In the genomic region with DNA sequence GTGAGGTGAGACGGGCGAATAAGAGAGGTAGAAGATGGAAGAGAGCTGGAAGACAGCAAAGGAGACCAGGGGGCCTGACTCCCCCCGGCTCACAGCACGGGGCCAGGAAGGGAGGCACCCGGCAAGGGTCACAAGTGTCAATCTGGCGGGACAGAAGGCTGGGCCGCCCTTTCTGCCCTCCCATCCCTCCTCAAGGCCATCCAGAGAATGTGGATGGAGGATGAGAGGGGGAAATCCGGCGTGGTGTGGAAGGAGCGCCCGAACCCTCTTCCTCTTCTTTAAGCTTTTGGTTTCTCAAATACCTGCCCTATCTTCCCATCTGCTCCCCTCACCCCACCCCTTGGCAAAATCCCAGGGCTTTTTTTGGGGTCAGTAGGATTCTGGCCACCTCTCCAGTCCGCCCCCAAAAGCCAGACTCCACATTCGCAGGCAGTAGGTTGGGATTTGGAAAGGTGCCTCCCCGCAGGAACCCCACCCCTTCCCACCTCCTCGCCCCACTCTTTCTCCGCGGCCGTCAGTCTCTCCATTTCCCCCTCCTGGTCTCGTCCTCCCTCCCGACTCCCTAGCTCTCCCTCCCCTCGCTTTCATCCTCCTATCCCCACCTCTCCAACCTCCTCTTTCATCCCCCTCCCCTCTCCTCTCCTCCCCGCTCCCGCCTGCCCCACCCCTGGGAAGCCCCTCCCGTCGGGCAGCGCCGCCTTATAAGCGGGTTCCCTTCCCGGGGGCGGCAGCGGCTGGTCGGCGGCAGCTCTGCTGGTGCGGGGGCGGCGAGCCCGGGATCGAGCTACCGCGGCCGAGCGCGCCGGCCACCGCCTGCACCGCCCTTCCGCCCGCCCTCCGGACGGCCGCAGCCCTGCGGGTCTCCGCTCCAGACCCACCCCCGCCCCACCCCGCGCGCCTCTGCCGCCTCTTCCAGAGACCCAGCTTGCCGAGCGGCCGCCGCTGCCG, we compare ENCODE assay signal across 8 cellular contexts. TPM values are rescaled to one million over a fixed set of nuclear protein-coding genes. Genes with fewer than 3 reads are reported as not detected.
A peak's percentile ranks its signal among the peaks of the same experiment; 100 is the strongest.
DNase-seq lines count a peak whose midpoint lies in the region; ATAC-seq and TF ChIP-seq lines count a peak whose summit lies in the region.

A gene with protein sequence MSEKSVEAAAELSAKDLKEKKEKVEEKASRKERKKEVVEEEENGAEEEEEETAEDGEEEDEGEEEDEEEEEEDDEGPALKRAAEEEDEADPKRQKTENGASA (plus strand): TSS at position 730 of the 948 bp plus-strand sequence. CDS start 343 bp downstream, outside the sequence.

- H3K36me3 Mint-ChIP-seq in activated CD4-positive, alpha-beta T cell treated with anti-CD3 and anti-CD28 coated beads for 36 hours (ENCODE audit: low read depth): peaks cover 7% of the 10 kb centered on the region

- POLR2A ChIA-PET in activated CD4-positive, alpha-beta T cell treated with anti-CD3 and anti-CD28 coated beads for 36 hours (lab: Charles Lee): interaction anchor here (1.0 to 1.5 kb wide), 3 partner anchors 13 to 23 kb away, joined by 4 to 6 read pairs (median 5); a partner anchor contains a TSS

- H3K27ac ChIP-seq in esophagus muscularis mucosa (replicated peaks in 1 of 4) (peak within 1 kb of the TSS; percentile 95 to 100 (median 96)), muscle layer of colon (ENCODE audit: low read depth, low read length) (peak within 1 kb of the TSS; percentile 90)

- H3K27me3 ChIP-seq in esophagus muscularis mucosa (no peaks in the 10 kb centered on the region), muscle layer of colon (ENCODE audit: control insufficient read depth in 1 of 2, insufficient read depth in 2 of 2, low read length in 2 of 2) (no peaks in the 10 kb centered on the region)

- ATAC-seq in activated CD4-positive, alpha-beta T cell treated with anti-CD3 and anti-CD28 coated beads for 36 hours: peak; percentile 11
- peak; percentile 16 for ATAC-seq in HG02571 (IDR thresholded peaks at IDR 0.05; ENCODE audit: unreplicated experiment)

- H3K27me3 Mint-ChIP-seq in activated CD4-positive, alpha-beta T cell treated with anti-CD3 and anti-CD28 coated beads for 36 hours: peaks cover 33% of the 10 kb centered on the region

- H3K9me3 ChIP-seq in esophagus muscularis mucosa: no peaks in the 10 kb centered on the region
- H3K9me3 ChIP-seq in muscle layer of colon (ENCODE audit: low read length): no peaks in the 10 kb centered on the region

- no peaks in the 10 kb centered on the region for H3K9me3 Mint-ChIP-seq in activated CD4-positive, alpha-beta T cell treated with anti-CD3 and anti-CD28 coated beads for 36 hours (ENCODE audit: low read depth)

- H3K27ac Mint-ChIP-seq in activated CD4-positive, alpha-beta T cell treated with anti-CD3 and anti-CD28 coated beads for 36 hours: peak within 1 kb of the TSS; percentile 49

- peak within 1 kb of the TSS; percentile 94 for H3K4me3 ChIP-seq in WI38 (ENCODE audit: low read depth, low read length)
- H3K4me3 ChIP-seq in esophagus muscularis mucosa: peak within 1 kb of the TSS; percentile 63 to 93 (median 78)
- H3K4me3 ChIP-seq in muscle layer of colon (ENCODE audit: low read depth in 1 of 2, low read length in 2 of 2): peak within 1 kb of the TSS; percentile 79 to 88

- H3K36me3 ChIP-seq in esophagus muscularis mucosa: peaks cover 10 to 17% (median 16%) of the 10 kb centered on the region in 4 donors
- peaks cover 7% of the 10 kb centered on the region for H3K36me3 ChIP-seq in muscle layer of colon (ENCODE audit: insufficient read depth, low read length)

- WGBS in esophagus muscularis mucosa: 4% methylated on average over 37 of the region's 63 CpGs

- peaks cover 37% of the 10 kb centered on the region for H3K4me1 Mint-ChIP-seq in activated CD4-positive, alpha-beta T cell treated with anti-CD3 and anti-CD28 coated beads for 36 hours

- intact Hi-C loops in activated CD4-positive, alpha-beta T cell treated with anti-CD3 and anti-CD28 coated beads for 36 hours (cut with DNase I, micrococcal nuclease): loop anchor here (1.0 to 2.0 kb wide), 4 partner anchors 13 to 42 kb away; a partner anchor contains a TSS
- intact Hi-C loops in esophagus muscularis mucosa (cut with DNase I): loop anchor here (1.0 kb wide), 1 partner anchor 13 kb away; a partner anchor contains a TSS

- CTCF ChIA-PET in activated CD4-positive, alpha-beta T cell treated with anti-CD3 and anti-CD28 coated beads for 36 hours (lab: Charles Lee): interaction anchor here (0.8 to 2.6 kb wide), 20 partner anchors 9 to 125 kb away, joined by 3 to 19 read pairs (median 5); a partner anchor contains a TSS

- peak; percentile 69 for TF ChIP-seq POLR2A in esophagus muscularis mucosa (IDR thresholded peaks at IDR 0.05; ENCODE audit: low read depth)

- TF ChIP-seq EP300 in esophagus muscularis mucosa (IDR thresholded peaks at IDR 0.05): no peak

- TF ChIP-seq CTCF in WI38 (IDR thresholded peaks at IDR 0.05; ENCODE audit: low read depth, low read length): no peak
- no peak for TF ChIP-seq CTCF in esophagus muscularis mucosa (IDR thresholded peaks at IDR 0.05)

- H3K4me1 ChIP-seq in esophagus muscularis mucosa (peaks cover 47 to 71% (median 67%) of the 10 kb centered on the region in 4 donors), muscle layer of colon (ENCODE audit: insufficient read depth, low read length) (peaks cover 57% of the 10 kb centered on the region)

- H3K4me3 Mint-ChIP-seq in activated CD4-positive, alpha-beta T cell treated with anti-CD3 and anti-CD28 coated beads for 36 hours: peak within 1 kb of the TSS; percentile 73

- DNase-seq in activated CD4-positive, alpha-beta T cell treated with anti-CD3 and anti-CD28 coated beads for 36 hours: peak; percentile 67
- DNase-seq in activated CD4-positive, alpha-beta T cell treated with anti-CD3 and anti-CD28 coated beads, Interleukin-2, amount 50 U/mL, for 4 hours: no peak
- DNase-seq in NCI-H2029 (lab: John Stamatoyannopoulos, UW) (peak; percentile 82), esophagus muscularis mucosa (ENCODE audit: extremely low spot score) (peak; percentile 95), ureter (ENCODE audit: low spot score) (peak; percentile 85)

- H3K9ac ChIP-seq in muscle layer of colon (ENCODE audit: low read length): peak within 1 kb of the TSS; percentile 71

RNA-seq across cellular contexts. Expression of the gene that starts here (rescaled TPM):
- 100 to 1,000 TPM in 1 of 2 experiments, 10 to 100 TPM in 1; 62.2 to 105 TPM for total RNA-seq in activated CD4-positive, alpha-beta T cell treated with anti-CD3 and anti-CD28 coated beads for 36 hours
- 100 to 1,000 TPM; 256 to 419 (median 338) TPM for total RNA-seq in esophagus muscularis mucosa
- total RNA-seq in ureter: 288 TPM

Comparison
In these comparisons a context has a peak if more than half of its experiments do, and no peak if none do; other contexts are left out.
1. DNase-seq: peak in activated CD4-positive, alpha-beta T cell treated with anti-CD3 and anti-CD28 coated beads for 36 hours (single experiment), NCI-H2029 (single experiment), esophagus muscularis mucosa (single experiment) and ureter (single experiment); none in activated CD4-positive, alpha-beta T cell treated with anti-CD3 and anti-CD28 coated beads, Interleukin-2, amount 50 U/mL, for 4 hours (0 of 2).
2. Peak in every context shown above with its lines, with median percentiles within 50 percentile points of each other: H3K4me3 ChIP-seq.